ENCODE assay signal across 11 cellular contexts in the genomic region with DNA sequence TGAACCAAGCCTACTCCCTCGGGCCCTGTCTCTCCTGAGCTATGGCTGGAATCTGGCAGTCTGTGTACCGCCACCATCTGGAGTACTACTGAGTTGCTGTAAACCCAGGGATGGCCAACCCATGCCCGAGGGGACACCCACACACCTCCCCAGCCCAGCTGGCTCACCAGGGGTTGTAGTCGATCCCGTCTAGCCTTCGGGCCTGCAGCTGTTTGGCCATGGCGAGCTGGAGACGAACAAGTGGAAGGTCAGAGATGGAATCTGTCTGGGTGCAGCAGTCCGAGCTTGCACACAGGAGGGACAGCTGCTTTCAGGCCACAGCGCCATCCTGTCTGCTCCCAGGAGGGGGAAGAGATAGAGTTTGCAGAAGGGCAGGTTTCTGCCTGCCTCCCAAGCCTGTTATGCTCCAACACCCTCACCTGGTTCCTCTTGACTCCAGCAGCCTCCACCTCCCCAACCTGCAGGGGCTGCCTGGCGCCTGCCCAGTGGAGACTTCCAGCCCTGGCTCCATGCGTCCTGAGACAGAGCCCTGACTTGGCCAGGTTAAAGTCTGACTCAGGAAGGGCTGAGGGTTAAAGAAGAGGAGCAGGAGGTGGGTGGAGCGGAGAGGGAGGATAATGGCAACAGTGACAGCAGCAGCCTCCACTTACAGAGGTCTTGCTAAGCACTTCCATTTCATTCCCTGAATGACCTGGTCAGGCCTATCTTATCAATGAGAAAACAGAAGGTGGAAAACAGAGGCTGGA. TPM values are rescaled to one million over a fixed set of nuclear protein-coding genes. Genes with fewer than 3 reads are reported as not detected.
A peak's percentile ranks its signal among the peaks of the same experiment; 100 is the strongest.
DNase-seq lines count a peak whose midpoint lies in the region; ATAC-seq and TF ChIP-seq lines count a peak whose summit lies in the region.
"Had no signal": no experiment of that assay in that cellular context is flagged by ENCODE, and none has a peak within 500 bp of the region (broad histone marks: within the 10 kb centered on the region; RNA-seq: fewer than 3 reads in every experiment).

No MANE protein-coding gene starts in this region.

- no peak for ATAC-seq in GM18498 (IDR thresholded peaks at IDR 0.05; ENCODE audit: unreplicated experiment)
- ATAC-seq in GM21786 (IDR thresholded peaks at IDR 0.05; ENCODE audit: unreplicated experiment), result no peak

- peak; percentile 89 for DNase-seq in ELF-1 (ENCODE audit: low read depth, low spot score)
- DNase-seq in NCI-H510A (lab: John Stamatoyannopoulos, UW), result peak; percentile 93
- DNase-seq in epithelial cell of esophagus (ENCODE audit: low read depth), result peak; percentile 92
- DNase-seq in progenitor cell of endocrine pancreas (ENCODE audit: low spot score, unreplicated experiment), result no peak
- no peak for DNase-seq in GF-D8 (lab: John Stamatoyannopoulos, UW)
- DNase-seq in esophagus muscularis mucosa (ENCODE audit: extremely low spot score), result no peak
- DNase-seq: naive B cell, Peyer's patch, uterus had no signal

- no peaks in the 10 kb centered on the region for H3K4me1 ChIP-seq in esophagus muscularis mucosa
- H3K4me1 ChIP-seq: Peyer's patch, uterus had no signal

- no peak for TF ChIP-seq POLR2A in esophagus muscularis mucosa (IDR thresholded peaks at IDR 0.05; ENCODE audit: low read depth)

- no peak overlapping the region for H3K4me3 Mint-ChIP-seq in progenitor cell of endocrine pancreas (ENCODE audit: low read depth)

- H3K27ac Mint-ChIP-seq in progenitor cell of endocrine pancreas, result peak overlapping the region; percentile 18

- peaks cover 13% of the 10 kb centered on the region for H3K4me1 Mint-ChIP-seq in progenitor cell of endocrine pancreas (ENCODE audit: low read depth)

- TF ChIP-seq CTCF in epithelial cell of esophagus (IDR thresholded peaks at IDR 0.05; ENCODE audit: insufficient read depth, low read depth, low read length, missing control alignments) (peak; percentile 62), progenitor cell of endocrine pancreas (IDR thresholded peaks at IDR 0.05; ENCODE audit: unreplicated experiment) (peak; percentile 30), esophagus muscularis mucosa (IDR thresholded peaks at IDR 0.05) (no peak)

- WGBS in esophagus muscularis mucosa, result 81% methylated on average over 13 of the region's 13 CpGs

- H3K27me3 ChIP-seq in esophagus muscularis mucosa, result no peaks in the 10 kb centered on the region
- H3K27me3 ChIP-seq: Peyer's patch, uterus had no signal

- TF ChIP-seq EP300 in esophagus muscularis mucosa (IDR thresholded peaks at IDR 0.05), result no peak

- no peaks in the 10 kb centered on the region for H3K27me3 Mint-ChIP-seq in progenitor cell of endocrine pancreas
- H3K27me3 Mint-ChIP-seq: naive B cell had no signal

- H3K27ac ChIP-seq in esophagus muscularis mucosa (replicated peaks in 1 of 4), result no peak overlapping the region
- H3K27ac ChIP-seq: Peyer's patch, uterus had no signal

- H3K4me3 ChIP-seq in epithelial cell of esophagus (ENCODE audit: low read length) (no peak overlapping the region), esophagus muscularis mucosa (no peak overlapping the region)
- H3K4me3 ChIP-seq: Peyer's patch, uterus had no signal

- peaks cover 0 to 22% (median 14%) of the 10 kb centered on the region in 4 donors for H3K36me3 ChIP-seq in esophagus muscularis mucosa
- H3K36me3 ChIP-seq: Peyer's patch, uterus had no signal

- peaks cover 8% of the 10 kb centered on the region for H3K36me3 Mint-ChIP-seq in progenitor cell of endocrine pancreas (ENCODE audit: insufficient read depth)

- intact Hi-C loops in esophagus muscularis mucosa (cut with DNase I), result no loop called here

- H3K9me3 ChIP-seq in esophagus muscularis mucosa, result no peaks in the 10 kb centered on the region
- H3K9me3 ChIP-seq: Peyer's patch, uterus had no signal

- H3K9me3 Mint-ChIP-seq in progenitor cell of endocrine pancreas (ENCODE audit: low read depth), result peaks cover 10% of the 10 kb centered on the region

RNA-seq across cellular contexts. Expression of a gene that starts 15.8 kb away (rescaled TPM):
- total RNA-seq in progenitor cell of endocrine pancreas, result 47.5 and 57.9 TPM in 2 replicates
- 10 to 100 TPM; 15.3 to 36.5 (median 19.8) TPM for total RNA-seq in esophagus muscularis mucosa

RNA-seq across cellular contexts. Expression of a gene that starts 27.1 kb away (rescaled TPM):
- total RNA-seq in progenitor cell of endocrine pancreas (14.7 and 18.0 TPM in 2 replicates), esophagus muscularis mucosa (10 to 100 TPM; 21.4 to 44.5 (median 37.5) TPM)

RNA-seq across cellular contexts. Expression of a gene that starts 36.4 kb away (rescaled TPM):
- 11.5 and 11.7 TPM in 2 replicates for total RNA-seq in progenitor cell of endocrine pancreas
- total RNA-seq in esophagus muscularis mucosa, result 1 to 10 TPM; 4.3 to 8.4 (median 6.2) TPM

RNA-seq across cellular contexts. Expression of a gene that starts 36.6 kb away (rescaled TPM):
- total RNA-seq in progenitor cell of endocrine pancreas, result 38.2 and 38.8 TPM in 2 replicates
- 10 to 100 TPM; 39.5 to 94.2 (median 55.6) TPM for total RNA-seq in esophagus muscularis mucosa

RNA-seq across cellular contexts. Expression of a gene that starts 58.3 kb away (rescaled TPM):
- total RNA-seq in progenitor cell of endocrine pancreas, result 36.1 and 36.2 TPM in 2 replicates
- 10 to 100 TPM; 12.4 to 20.8 (median 16.1) TPM for total RNA-seq in esophagus muscularis mucosa

Comparison
In these comparisons a context has a peak if more than half of its experiments do, and no peak if none do; other contexts are left out.
1. DNase-seq: peak in ELF-1 (single experiment), NCI-H510A (single experiment) and epithelial cell of esophagus (single experiment); none in progenitor cell of endocrine pancreas (single experiment), GF-D8 (single experiment) and esophagus muscularis mucosa (single experiment).
2. CTCF ChIP-seq: peak in epithelial cell of esophagus (single experiment) and progenitor cell of endocrine pancreas (single experiment); none in esophagus muscularis mucosa (0 of 3).